21 cellular contexts compared by ENCODE assay signal in genomic region chr19:3465552-3465951, GRCh38. TPM values are rescaled to one million over a fixed set of nuclear protein-coding genes. Genes with fewer than 3 reads are reported as not detected.
DNase-seq lines count a peak whose midpoint lies in the region; ATAC-seq, FAIRE-seq and TF ChIP-seq lines count a peak whose summit lies in the region.
"Had no signal": no experiment of that assay in that cellular context is flagged by ENCODE, and none has a peak within 500 bp of the region (broad histone marks: within the 10 kb centered on the region; RNA-seq: fewer than 3 reads in every experiment).

No MANE protein-coding gene starts in this region.

- H3K27ac ChIP-seq in gastroesophageal sphincter = peak overlapping the region; percentile 51 to 87 (median 86)
- peak overlapping the region; percentile 30 to 38 for H3K27ac ChIP-seq in prostate gland
- H3K27ac ChIP-seq: HL-60 had no signal

- peaks cover 0 to 40% of the 10 kb centered on the region in 2 donors for H3K36me3 ChIP-seq in gastroesophageal sphincter
- H3K36me3 ChIP-seq in prostate gland = peaks cover 0 to 6% of the 10 kb centered on the region in 2 donors

- TF ChIP-seq POLR2A in gastroesophageal sphincter (IDR thresholded peaks at IDR 0.05) (no peak), prostate gland (IDR thresholded peaks at IDR 0.05) (no peak), H54 (IDR thresholded peaks at IDR 0.05; ENCODE audit: low read depth, low read length) (no peak)

- H3K4me1 ChIP-seq in gastroesophageal sphincter (peaks cover 4 to 92% (median 40%) of the 10 kb centered on the region in 3 donors), prostate gland (replicated peaks) (no peaks in the 10 kb centered on the region)

- ATAC-seq in Right ventricle myocardium inferior (peak; percentile 10), left cardiac atrium (no peak), gastroesophageal sphincter (no peak)
- ATAC-seq in stimulated activated naive CD8-positive, alpha-beta T cell treated with anti-CD3 and anti-CD28 coated beads, Interleukin-15, amount 100 ng/mL, for 72 hours = no peak
- ATAC-seq: T-cell had no signal

- H3K4me1 Mint-ChIP-seq in stimulated activated naive CD8-positive, alpha-beta T cell treated with anti-CD3 and anti-CD28 coated beads, Interleukin-15, amount 100 ng/mL, for 72 hours = no peaks in the 10 kb centered on the region
- H3K4me1 Mint-ChIP-seq: IgD-negative memory B cell, T-cell had no signal

- intact Hi-C loops in Right ventricle myocardium inferior (cut with DNase I) = no loop called here
- intact Hi-C loops in left cardiac atrium (cut with DNase I) = no loop called here
- intact Hi-C loops in prostate gland (cut with DNase I) = loop anchor here (5.0 kb wide), 1 partner anchor 33 kb away; no protein-coding TSS in a partner anchor
- intact Hi-C loops in head of caudate nucleus (cut with DNase I) = loop anchor here (10.0 kb wide), 1 partner anchor 261 kb away; no protein-coding TSS in a partner anchor

- H3K9me3 Mint-ChIP-seq in stimulated activated naive CD8-positive, alpha-beta T cell treated with anti-CD3 and anti-CD28 coated beads, Interleukin-15, amount 100 ng/mL, for 72 hours = peaks cover 0 to 14% of the 10 kb centered on the region in 2 donors
- H3K9me3 Mint-ChIP-seq: T-cell had no signal

- FAIRE-seq in H54 (lab: Jason Lieb, UNC) = no peak
- FAIRE-seq: A204.1 had no signal

- TF ChIP-seq EP300 in gastroesophageal sphincter (IDR thresholded peaks at IDR 0.05) = no peak

- no peaks in the 10 kb centered on the region for H3K27me3 Mint-ChIP-seq in stimulated activated naive CD8-positive, alpha-beta T cell treated with anti-CD3 and anti-CD28 coated beads, Interleukin-15, amount 100 ng/mL, for 72 hours
- H3K27me3 Mint-ChIP-seq: T-cell had no signal

- no peak for DNase-seq in Right ventricle myocardium inferior (ENCODE audit: missing footprints)
- no peak for DNase-seq in left cardiac atrium
- no peak for DNase-seq in prostate gland (ENCODE audit: low spot score)
- DNase-seq in stimulated activated naive CD8-positive, alpha-beta T cell treated with anti-CD3 and anti-CD28 coated beads, Interleukin-15, amount 100 ng/mL, for 72 hours = no peak
- no peak for DNase-seq in GDM1 (lab: John Stamatoyannopoulos, UW)
- DNase-seq in H54 (ENCODE audit: insufficient read length, low spot score) = no peak
- DNase-seq in head of caudate nucleus = no peak
- DNase-seq: activated naive CD4-positive, alpha-beta T cell treated with Interleukin-2 at 50 U/mL for 16 hours; activated T-cell treated with anti-CD3 and anti-CD28 coated beads for 4 hours; anterior cingulate cortex; C1 segment of cervical spinal cord; NCI-H1930; occipital lobe; T-cell had no signal

- WGBS in gastroesophageal sphincter (ENCODE audit: low coverage in 1 of 2), 2 donors = 49% methylated on average over 3 of the region's 7 CpGs; no CpG with 5 or more reads in 1 of the 2 donors
- 68% methylated on average over 7 of the region's 7 CpGs for WGBS in prostate gland

- H3K27me3 ChIP-seq in gastroesophageal sphincter (no peaks in the 10 kb centered on the region), prostate gland (replicated peaks; ENCODE audit: insufficient read depth) (no peaks in the 10 kb centered on the region)

- H3K4me3 Mint-ChIP-seq in stimulated activated naive CD8-positive, alpha-beta T cell treated with anti-CD3 and anti-CD28 coated beads, Interleukin-15, amount 100 ng/mL, for 72 hours = no peak overlapping the region
- H3K4me3 Mint-ChIP-seq: IgD-negative memory B cell, T-cell had no signal

- H3K27ac Mint-ChIP-seq in stimulated activated naive CD8-positive, alpha-beta T cell treated with anti-CD3 and anti-CD28 coated beads, Interleukin-15, amount 100 ng/mL, for 72 hours = peak overlapping the region in 1 of 2 donors; percentile 8
- H3K27ac Mint-ChIP-seq: T-cell had no signal

- H3K4me3 ChIP-seq in gastroesophageal sphincter (no peak overlapping the region), prostate gland (no peak overlapping the region)

- H3K9me3 ChIP-seq in gastroesophageal sphincter (no peaks in the 10 kb centered on the region), prostate gland (no peaks in the 10 kb centered on the region)

- TF ChIP-seq CTCF in gastroesophageal sphincter (IDR thresholded peaks at IDR 0.05) (no peak), prostate gland (IDR thresholded peaks at IDR 0.05) (no peak)

RNA-seq across cellular contexts. Expression of gene SMIM24, which starts 14.8 kb away (rescaled TPM):
- not detected for total RNA-seq in Right ventricle myocardium inferior
- total RNA-seq in left cardiac atrium = not detected
- not detected for total RNA-seq in gastroesophageal sphincter
- 1 to 10 TPM in 1 of 2 donors, under 1 TPM in 1; 0.32 to 1.6 TPM for total RNA-seq in prostate gland
- total RNA-seq: frontal cortex, NCI-H460, occipital lobe, subcutaneous adipose tissue had no signal

RNA-seq across cellular contexts. Expression of gene SMIM44, which starts 17.7 kb away (rescaled TPM):
- total RNA-seq in Right ventricle myocardium inferior (not detected), left cardiac atrium (not detected), gastroesophageal sphincter (not detected), prostate gland (1 to 10 TPM in 1 of 2 donors, not detected in 1; 1.7 TPM)
- total RNA-seq: frontal cortex, NCI-H460, occipital lobe, subcutaneous adipose tissue, T-cell had no signal

RNA-seq across cellular contexts. Expression of gene DOHH, which starts 34.9 kb away (rescaled TPM):
- total RNA-seq in Right ventricle myocardium inferior (11.1 TPM), left cardiac atrium (10 to 100 TPM; 10.4 to 13.2 TPM), gastroesophageal sphincter (10 to 100 TPM; 16.5 to 30.7 (median 20.3) TPM), prostate gland (10 to 100 TPM; 26.1 to 26.9 TPM)

RNA-seq across cellular contexts. Expression of gene FZR1, which starts 40.6 kb away (rescaled TPM):
- total RNA-seq in Right ventricle myocardium inferior = 19.4 TPM
- total RNA-seq in left cardiac atrium = 10 to 100 TPM; 19.5 to 22.6 TPM
- 10 to 100 TPM; 17.6 to 32.9 (median 23.0) TPM for total RNA-seq in gastroesophageal sphincter
- 10 to 100 TPM; 32.2 to 64.9 TPM for total RNA-seq in prostate gland

Comparison
In these comparisons a context has a peak if more than half of its experiments do, and no peak if none do; other contexts are left out.
1. intact Hi-C loops: an anchor here in prostate gland (5.0 kb wide) and head of caudate nucleus (10.0 kb wide); none called in Right ventricle myocardium inferior and left cardiac atrium.